In genomic region chr5:72812483-72812882, GRCh38 we compare ENCODE assay signal across 15 cellular contexts.
"Had no signal": no experiment of that assay in that cellular context is flagged by ENCODE, and none has a peak within 500 bp of the region (broad histone marks: within the 10 kb centered on the region; RNA-seq: fewer than 3 reads in every experiment).

No MANE protein-coding gene starts in this region.

- ATAC-seq: gastroesophageal sphincter; stimulated activated naive B cell treated with anti-CD40 and anti-IgM and Interleukin-4, amounts not matched to agents 10 μg/mL and 1 μg/mL and 100 μg/mL, for 72 hours had no signal

- DNase-seq: activated CD4-positive, alpha-beta T cell treated with anti-CD3 and anti-CD28 coated beads, Interleukin-2, amount 50 U/mL, for 4 hours; activated gamma-delta T cell treated with Interleukin-2 at 50 U/mL for 16 hours; amniotic stem cell; effector CD8-positive, alpha-beta T cell; immature natural killer cell; kidney glomerular epithelial cell; left ventricle myocardium inferior; mammary epithelial cell; nephron progenitor cell; nucleus accumbens; posterior cingulate gyrus; retina; spleen; stimulated activated naive B cell treated with anti-CD40 and anti-IgM and Interleukin-4, amounts not matched to agents 10 μg/mL and 1 μg/mL and 100 μg/mL, for 72 hours had no signal
